Comparison of ENCODE assay signal across 20 cellular contexts in the genomic region with DNA sequence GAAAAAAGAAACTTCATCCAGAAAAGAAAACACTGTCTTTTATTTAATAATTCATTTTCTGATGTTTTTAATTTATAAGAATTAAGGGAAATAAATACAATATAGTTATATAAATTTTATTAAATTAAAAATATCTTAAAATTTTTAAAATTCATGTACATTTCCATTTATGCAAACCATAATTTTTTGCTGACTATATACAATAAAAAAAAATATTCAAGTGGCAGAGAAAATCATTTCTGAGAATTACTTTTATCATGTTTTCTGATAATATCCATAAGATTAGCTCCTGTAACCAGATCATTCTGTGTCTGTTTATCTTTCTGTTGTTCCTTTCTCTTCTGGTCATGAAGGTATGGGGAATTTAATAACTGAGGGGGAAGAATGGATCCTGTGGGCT.
"Had no signal": no experiment of that assay in that cellular context is flagged by ENCODE, and none has a peak within 500 bp of the region (broad histone marks: within the 10 kb centered on the region; RNA-seq: fewer than 3 reads in every experiment).

No MANE protein-coding gene starts in this region.

- H3K27me3 Mint-ChIP-seq: naive thymus-derived CD4-positive, alpha-beta T cell; stimulated activated memory B cell treated with anti-CD40 and anti-IgM and Interleukin-4, amounts not matched to agents 10 μg/mL and 1 μg/mL and 100 μg/mL, for 72 hours; stimulated activated naive CD8-positive, alpha-beta T cell treated with anti-CD3 and anti-CD28 coated beads, Interleukin-15, amount 100 ng/mL, for 72 hours had no signal

- H3K27ac Mint-ChIP-seq: nephron; neural progenitor cell; stimulated activated memory B cell treated with anti-CD40 and anti-IgM and Interleukin-4, amounts not matched to agents 10 μg/mL and 1 μg/mL and 100 μg/mL, for 72 hours; stimulated activated naive CD8-positive, alpha-beta T cell treated with anti-CD3 and anti-CD28 coated beads, Interleukin-15, amount 100 ng/mL, for 72 hours had no signal

- H3K9me3 Mint-ChIP-seq: naive thymus-derived CD4-positive, alpha-beta T cell; nephron; neural progenitor cell; stimulated activated memory B cell treated with anti-CD40 and anti-IgM and Interleukin-4, amounts not matched to agents 10 μg/mL and 1 μg/mL and 100 μg/mL, for 72 hours; stimulated activated naive CD8-positive, alpha-beta T cell treated with anti-CD3 and anti-CD28 coated beads, Interleukin-15, amount 100 ng/mL, for 72 hours had no signal

- FAIRE-seq: colon, keratinocyte had no signal

- DNase-seq: dorsolateral prefrontal cortex; effector CD4-positive, alpha-beta T cell; gastrocnemius medialis; head of caudate nucleus; left cardiac atrium; left lung; mesendoderm; midbrain; naive thymus-derived CD4-positive, alpha-beta T cell; psoas muscle; right cardiac atrium; spleen; stimulated activated CD4-positive, alpha-beta T cell treated with anti-CD3 and anti-CD28 coated beads, Interleukin-4, amount 100 ng/mL, for 4 hours; stimulated activated naive CD8-positive, alpha-beta T cell treated with anti-CD3 and anti-CD28 coated beads, Interleukin-15, amount 100 ng/mL, for 72 hours; trophoblast cell had no signal

- H3K4me1 Mint-ChIP-seq: nephron, neural progenitor cell had no signal

- ATAC-seq: gastrocnemius medialis; left cardiac atrium; left lung; naive thymus-derived CD4-positive, alpha-beta T cell; psoas muscle; right cardiac atrium; stimulated activated memory B cell treated with anti-CD40 and anti-IgM and Interleukin-4, amounts not matched to agents 10 μg/mL and 1 μg/mL and 100 μg/mL, for 72 hours; stimulated activated naive CD8-positive, alpha-beta T cell treated with anti-CD3 and anti-CD28 coated beads, Interleukin-15, amount 100 ng/mL, for 72 hours had no signal

- H3K4me3 Mint-ChIP-seq: naive thymus-derived CD4-positive, alpha-beta T cell; nephron; neural progenitor cell; stimulated activated memory B cell treated with anti-CD40 and anti-IgM and Interleukin-4, amounts not matched to agents 10 μg/mL and 1 μg/mL and 100 μg/mL, for 72 hours; stimulated activated naive CD8-positive, alpha-beta T cell treated with anti-CD3 and anti-CD28 coated beads, Interleukin-15, amount 100 ng/mL, for 72 hours had no signal
